Comparison of ENCODE assay signal across 20 cellular contexts in genomic region chr10:43708256-43708655, GRCh38. TPM values are rescaled to one million over a fixed set of nuclear protein-coding genes. Genes with fewer than 3 reads are reported as not detected.
DNase-seq lines count a peak whose midpoint lies in the region; ATAC-seq and TF ChIP-seq lines count a peak whose summit lies in the region.
"Had no signal": no experiment of that assay in that cellular context is flagged by ENCODE, and none has a peak within 500 bp of the region (broad histone marks: within the 10 kb centered on the region; RNA-seq: fewer than 3 reads in every experiment).

No MANE protein-coding gene starts in this region.

- no peak for TF ChIP-seq CTCF in left ventricle myocardium inferior (IDR thresholded peaks at IDR 0.05; ENCODE audit: borderline replicate concordance)
- no peak for TF ChIP-seq CTCF in lung (IDR thresholded peaks at IDR 0.05; ENCODE audit: control extremely low read depth, extremely low read depth)
- TF ChIP-seq CTCF in upper lobe of right lung (IDR thresholded peaks at IDR 0.05): no peak

- H3K27me3 ChIP-seq in left ventricle myocardium inferior (ENCODE audit: low read depth) (no peaks in the 10 kb centered on the region), lung (ENCODE audit: control insufficient read depth, insufficient read depth) (no peaks in the 10 kb centered on the region), upper lobe of right lung (no peaks in the 10 kb centered on the region)

- DNase-seq in left ventricle myocardium inferior (no peak), cardiac septum (ENCODE audit: low spot score) (no peak), caudate nucleus (lab: John Stamatoyannopoulos, UW) (no peak), lung (ENCODE audit: low spot score) (no peak), upper lobe of right lung (peak; percentile 51), NCI-H1417 treated with DMSO at 0.1 percent for 48 hours (lab: John Stamatoyannopoulos, UW) (no peak), NAMALWA (ENCODE audit: low spot score) (no peak)
- DNase-seq: DMS 273 treated with DMSO at 0.1 percent for 48 hours; GF-D8; GOT3; MM.1S; NCI-H1105; NCI-H1694 treated with DMSO at 0.1 percent for 48 hours; NCI-H345; NCI-H526; NK-92 treated with Interleukin-12 subunit alpha and Interleukin-12 subunit beta, amount 100 ng/mL, for 24 hours; SIG-M5 had no signal

- H3K36me3 ChIP-seq in left ventricle myocardium inferior (no peaks in the 10 kb centered on the region), lung (ENCODE audit: control insufficient read depth in 2 of 2, insufficient read depth in 2 of 2, low read length in 2 of 2) (no peaks in the 10 kb centered on the region), upper lobe of right lung (no peaks in the 10 kb centered on the region)

- H3K4me1 ChIP-seq in left ventricle myocardium inferior (peaks cover 40% of the 10 kb centered on the region), lung (ENCODE audit: control insufficient read depth in 2 of 2, insufficient read depth in 2 of 2, low read length in 2 of 2) (peaks cover 3 to 4% of the 10 kb centered on the region in 2 donors), upper lobe of right lung (no peaks in the 10 kb centered on the region)
- H3K4me1 ChIP-seq: A549 had no signal

- 41 to 58% methylated on average over 3 of the region's 3 CpGs for WGBS in lung, 2 donors

- ATAC-seq in lung (ENCODE audit: insufficient read depth, low FRiP score) (peak; percentile 17), upper lobe of right lung (peak; percentile 20), GM21526 (IDR thresholded peaks at IDR 0.05; ENCODE audit: low FRiP score, unreplicated experiment) (no peak)
- ATAC-seq: A549 had no signal

- intact Hi-C loops in left ventricle myocardium inferior (cut with micrococcal nuclease): no loop called here
- intact Hi-C loops in cardiac septum (cut with DNase I): no loop called here
- intact Hi-C loops in upper lobe of right lung (cut with DNase I): no loop called here

- H3K4me3 ChIP-seq in left ventricle myocardium inferior: no peak overlapping the region
- no peak overlapping the region for H3K4me3 ChIP-seq in lung
- H3K4me3 ChIP-seq in upper lobe of right lung: no peak overlapping the region
- H3K4me3 ChIP-seq: A549 had no signal

- no peaks in the 10 kb centered on the region for H3K9me3 ChIP-seq in left ventricle myocardium inferior (replicated peaks)
- peaks cover 0 to 2% of the 10 kb centered on the region in 2 donors for H3K9me3 ChIP-seq in lung (ENCODE audit: control insufficient read depth in 2 of 2, insufficient read depth in 1 of 2, low read length in 1 of 2)
- H3K9me3 ChIP-seq in upper lobe of right lung: no peaks in the 10 kb centered on the region
- H3K9me3 ChIP-seq: A549 had no signal

- H3K27ac ChIP-seq in left ventricle myocardium inferior (replicated peaks) (peak overlapping the region; percentile 86), caudate nucleus (ENCODE audit: low read depth, low read length) (peak overlapping the region; percentile 21), lung (ENCODE audit: low read depth in 1 of 2, low read length in 1 of 2) (peak overlapping the region in 1 of 2 donors; percentile 60), upper lobe of right lung (no peak overlapping the region)
- H3K27ac ChIP-seq: A549 had no signal

RNA-seq across cellular contexts. Expression of gene ZNF32, which starts 59.6 kb away (rescaled TPM):
- total RNA-seq in left ventricle myocardium inferior (45.1 TPM), cardiac septum (38.1 TPM), lung (10 to 100 TPM; 27.8 to 33.8 TPM), upper lobe of right lung (32.3 TPM)
- polyA plus RNA-seq in lung: 10 to 100 TPM; 21.4 to 60.8 TPM
- total RNA-seq: OCI-LY7 had no signal
